ENCODE assay signal across 8 cellular contexts in genomic region chr16:27426423-27427408, GRCh38. TPM values are rescaled to one million over a fixed set of nuclear protein-coding genes. Genes with fewer than 3 reads are reported as not detected.
A peak's percentile ranks its signal among the peaks of the same experiment; 100 is the strongest.
DNase-seq lines count a peak whose midpoint lies in the region; ATAC-seq, FAIRE-seq and TF ChIP-seq lines count a peak whose summit lies in the region.

No MANE protein-coding gene starts in this region.

- WGBS in A549 (ENCODE audit: missing lambda C conversion rate): 15% methylated on average over 7 of the region's 7 CpGs

- no peak for TF ChIP-seq RAD21 in A549 (conservative IDR thresholded peaks at IDR 0.05 in 1 of 2, IDR thresholded peaks at IDR 0.05 in 1 of 2)

- no peak for TF ChIP-seq EP300 in A549 (IDR thresholded peaks at IDR 0.05)

- peaks cover 20% of the 10 kb centered on the region for H3K9me3 ChIP-seq in A549

- H3K4me3 ChIP-seq in A549: no peak overlapping the region
- no peak overlapping the region for H3K4me3 ChIP-seq in NB4 (ENCODE audit: low read depth, low read length)

- DNase-seq in A549 (ENCODE audit: low read depth in 1 of 2, low spot score in 1 of 2) (peak in 1 of 2 experiments; percentile 47), GM13977 (ENCODE audit: low spot score) (peak; percentile 81), NB4 (ENCODE audit: low read depth) (peak; percentile 70), dedifferentiated amniotic fluid mesenchymal stem cell (ENCODE audit: extremely low spot score) (peak; percentile 34), pons (ENCODE audit: low spot score) (peak; percentile 25), NCI-H526 treated with DMSO at 0.1 percent for 48 hours (lab: John Stamatoyannopoulos, UW) (no peak)

- no peak overlapping the region for H3K4me2 ChIP-seq in A549

- in situ Hi-C loops in GM13977 (cut with MboI; ENCODE audit: low pct_unique_long_range_greater_than_20kb, low sequenced_read_pairs, unreplicated experiment): no loop called here

- CTCF ChIA-PET in A549 (lab: Yijun Ruan, JAX): no interaction called here

- peak; percentile 86 to 88 for ATAC-seq in A549
- ATAC-seq in HG02588 (IDR thresholded peaks at IDR 0.05; ENCODE audit: unreplicated experiment): peak; percentile 62
- peak; percentile 94 to 97 for ATAC-seq in activated CD4-positive, CD25-positive, alpha-beta regulatory T cell treated with anti-CD3 and anti-CD28 coated beads, Interleukin-2, amount 50 U/mL, for 24 hours

- no peak for TF ChIP-seq CTCF in A549 (IDR thresholded peaks at IDR 0.05)
- TF ChIP-seq CTCF in GM13977 (IDR thresholded peaks at IDR 0.05; ENCODE audit: extremely low read depth, insufficient read depth, missing control alignments): peak; percentile 5
- TF ChIP-seq CTCF in NB4 (IDR thresholded peaks at IDR 0.05; ENCODE audit: low read depth, low read length): no peak

- 0 out of 3 replicates have a peak, but pooled peaks cover 2% of the 10 kb centered on the region for H3K4me1 ChIP-seq in A549

- POLR2A ChIA-PET in A549 (lab: Yijun Ruan, JAX): no interaction called here

- no peak for FAIRE-seq in A549 (lab: Jason Lieb, UNC)

- H3K27ac ChIP-seq in A549: no peak overlapping the region

- TF ChIP-seq POLR2A in A549 (IDR thresholded peaks at IDR 0.05; ENCODE audit: low read length): no peak
- TF ChIP-seq POLR2A in NB4 (IDR thresholded peaks at IDR 0.05; ENCODE audit: extremely low read depth, insufficient read length): no peak

TF ChIP-seq in A549, 52 proteins besides CTCF, POLR2A, EP300 and RAD21:
- 0 out of 2 replicates have a peak, but pooled peaks have one; percentile 22 for TF ChIP-seq MAX (IDR thresholded peaks at IDR 0.05)
- no peak for TF ChIP-seq EHMT2 (IDR thresholded peaks at IDR 0.05; ENCODE audit: low read depth)
TF ChIP-seq in A549: peak in this region for 1.

RNA-seq across cellular contexts. Expression of gene IL21R, which starts 24.7 kb away (rescaled TPM):
- polyA plus RNA-seq in A549 (2011; rRNA removed) (0.07 and 0.09 TPM in 2 replicates), A549 (2017; fragmentation: RNase III; extraction: RNeasy Plus Mini Kit Qiagen cat#74134 plus additional on column Dnase treatment) (0.04 TPM in 3 replicates)
- 0.04 and 0.07 TPM in 2 replicates for polyA plus RNA-seq in A549 (2012; cell fraction: cytosol; rRNA removed)
- 0.04 and 0.10 TPM in 2 replicates for polyA plus RNA-seq in A549 (2012; cell fraction: nucleus; rRNA removed)
- 0.10 TPM in 1 of 2 replicates, not detected in the other for polyA minus RNA-seq in A549 (2011; rRNA and poly(A)+ RNA removed)
